8 cellular contexts compared by ENCODE assay signal in genomic region chr6:158910484-158911075, GRCh38.
DNase-seq lines count a peak whose midpoint lies in the region; ATAC-seq and TF ChIP-seq lines count a peak whose summit lies in the region.

No MANE protein-coding gene starts in this region.

- H3K79me1 ChIP-seq in mesendoderm (ENCODE audit: low read length), result no peaks in the 10 kb centered on the region

- H3K4me3 Mint-ChIP-seq in WTC11, result peak overlapping the region; percentile 38

- ATAC-seq in HG02678 (IDR thresholded peaks at IDR 0.05; ENCODE audit: unreplicated experiment) (peak; percentile 70), WTC11 (peak; percentile 93)

- no peak overlapping the region for H3K27ac ChIP-seq in mesendoderm (ENCODE audit: low read depth, low read length)
- H3K27ac ChIP-seq in colonic mucosa, result no peak overlapping the region
- no peak overlapping the region for H3K27ac ChIP-seq in A673 (ENCODE audit: low read depth, low read length, poor library complexity, severe bottlenecking)

- peak overlapping the region; percentile 6 for H3K56ac ChIP-seq in mesendoderm (ENCODE audit: low read length)

- in situ Hi-C loops in GM13977 (cut with MboI; ENCODE audit: low pct_unique_long_range_greater_than_20kb, low sequenced_read_pairs, unreplicated experiment), result no loop called here

- BruUV-seq in A673 (replicated peaks; lab: Mats Ljungman, UMichigan), result no TSS peak

- peak; percentile 67 for DNase-seq in GM13977 (ENCODE audit: low spot score)
- DNase-seq in WTC11 (ENCODE audit: low spot score), result peak; percentile 70
- peak; percentile 85 for DNase-seq in mesendoderm
- DNase-seq in mesenteric fat pad (ENCODE audit: low spot score), result no peak
- no peak for DNase-seq in KG1 (lab: John Stamatoyannopoulos, UW)
- no peak for DNase-seq in colonic mucosa
- no peak for DNase-seq in A673 (ENCODE audit: low spot score)

- TF ChIP-seq CTCF in GM13977 (IDR thresholded peaks at IDR 0.05; ENCODE audit: extremely low read depth, insufficient read depth, missing control alignments), result no peak
- no peak for TF ChIP-seq CTCF in WTC11 (IDR thresholded peaks at IDR 0.05)
- no peak for TF ChIP-seq CTCF in colonic mucosa (IDR thresholded peaks at IDR 0.05)
- no peak for TF ChIP-seq CTCF in A673 (conservative IDR thresholded peaks at IDR 0.05; ENCODE audit: low read depth, low read length)

- H3K4me3 ChIP-seq in mesendoderm (ENCODE audit: low read length), result no peak overlapping the region
- H3K4me3 ChIP-seq in colonic mucosa, result no peak overlapping the region
- H3K4me3 ChIP-seq in A673 (ENCODE audit: low read depth, low read length, poor library complexity, severe bottlenecking), result no peak overlapping the region

- peak overlapping the region; percentile 99 for H3K27ac Mint-ChIP-seq in WTC11

- H3K23ac ChIP-seq in mesendoderm (ENCODE audit: low read length), result no peak overlapping the region

- no peak overlapping the region for H3K18ac ChIP-seq in mesendoderm (ENCODE audit: low read length)

- H3K4me2 ChIP-seq in mesendoderm (ENCODE audit: low read length), result no peak overlapping the region

- no peak overlapping the region for H2BK15ac ChIP-seq in mesendoderm (replicated peaks; ENCODE audit: low read depth)

- H2BK120ac ChIP-seq in mesendoderm (ENCODE audit: low read depth, low read length), result peak overlapping the region; percentile 24

- H3K9me3 ChIP-seq in colonic mucosa (no peaks in the 10 kb centered on the region), A673 (ENCODE audit: low read depth, low read length, poor library complexity, severe bottlenecking) (peaks cover 8% of the 10 kb centered on the region)

- H4K8ac ChIP-seq in mesendoderm (ENCODE audit: low read depth, low read length), result no peak overlapping the region

- H2AK5ac ChIP-seq in mesendoderm (ENCODE audit: low read length), result no peak overlapping the region

- H3K27me3 Mint-ChIP-seq in WTC11 (ENCODE audit: low read depth), result no peaks in the 10 kb centered on the region; the same call in 1 of the 2 replicates

- H3K79me2 ChIP-seq in mesendoderm (ENCODE audit: control insufficient read depth, insufficient read depth, low read length), result no peaks in the 10 kb centered on the region

- H3K4ac ChIP-seq in mesendoderm (ENCODE audit: low read depth, low read length), result no peak overlapping the region

- no CpG with 5 or more reads among the region's 9 CpGs for WGBS in mesendoderm (ENCODE audit: extremely low coverage, insufficient coverage, low lambda C conversion rate)

- H2BK5ac ChIP-seq in mesendoderm (ENCODE audit: low read length), result no peak overlapping the region

- H3K36me3 Mint-ChIP-seq in WTC11, result peaks cover 15% of the 10 kb centered on the region

- CTCF ChIA-PET in WTC11 (lab: Charles Lee), result interaction anchor here (0.7 to 1.9 kb wide), 4 partner anchors 12 to 60 kb away, joined by 3 to 7 read pairs (median 4); no protein-coding TSS in a partner anchor
- CTCF ChIA-PET in A673 (lab: Charles Lee), result no interaction called here

- H3K36me3 ChIP-seq in mesendoderm (ENCODE audit: control insufficient read depth, insufficient read depth, low read length) (no peaks in the 10 kb centered on the region), colonic mucosa (no peaks in the 10 kb centered on the region), A673 (ENCODE audit: insufficient read depth, low read length, poor library complexity, severe bottlenecking) (no peaks in the 10 kb centered on the region)

- H3K4me1 ChIP-seq in mesendoderm (ENCODE audit: control insufficient read depth, low read depth, low read length) (no peaks in the 10 kb centered on the region), colonic mucosa (no peaks in the 10 kb centered on the region), A673 (ENCODE audit: insufficient read depth, low read length, poor library complexity, severe bottlenecking) (no peaks in the 10 kb centered on the region)

- H4K5ac ChIP-seq in mesendoderm (ENCODE audit: low read length), result no peak overlapping the region

- no peak overlapping the region for H3K9ac ChIP-seq in mesendoderm (ENCODE audit: low read length)
- H3K9ac ChIP-seq in colonic mucosa (ENCODE audit: low read depth in 2 of 2, low read length in 2 of 2), result no peak overlapping the region

- H3K27me3 ChIP-seq in mesendoderm (ENCODE audit: insufficient read depth, low read length, poor library complexity) (no peaks in the 10 kb centered on the region), colonic mucosa (no peaks in the 10 kb centered on the region), A673 (replicated peaks; ENCODE audit: insufficient read depth, low read depth, low read length, poor library complexity) (no peaks in the 10 kb centered on the region)

- H3K4me1 Mint-ChIP-seq in WTC11, result peaks cover 58% of the 10 kb centered on the region

- intact Hi-C loops in colonic mucosa (cut with DNase I) (no loop called here), A673 (cut with micrococcal nuclease; ENCODE audit: unreplicated experiment) (no loop called here)

- POLR2A ChIA-PET in WTC11 (lab: Charles Lee) (interaction anchor here (0.5 to 2.3 kb wide), 6 partner anchors 23 to 139 kb away, joined by 3 to 12 read pairs (median 3); no protein-coding TSS in a partner anchor), A673 (lab: Charles Lee; ENCODE audit: low non-redundant PET) (no interaction called here)

- H3K9me3 Mint-ChIP-seq in WTC11, result peaks cover 21% of the 10 kb centered on the region

TF ChIP-seq in WTC11, 78 proteins besides CTCF, POLR2A, EP300 and RAD21:
- TF ChIP-seq TEAD1 (CRISPR knock-in tag; IDR thresholded peaks at IDR 0.05), result peak; percentile 57; the same call in 1 of the 2 replicates
- 0 out of 2 replicates have a peak, but pooled peaks have one; percentile 32 for TF ChIP-seq MAX (CRISPR knock-in tag; IDR thresholded peaks at IDR 0.05)
- TF ChIP-seq FOXK1 (CRISPR knock-in tag; IDR thresholded peaks at IDR 0.05), result peak; percentile 58; the same call in 1 of the 2 replicates
- no peak for TF ChIP-seq USF1 (CRISPR knock-in tag; IDR thresholded peaks at IDR 0.05)

Comparison
In these comparisons a context has a peak if more than half of its experiments do, and no peak if none do; other contexts are left out.
1. DNase-seq: peak in GM13977 (single experiment), WTC11 (single experiment) and mesendoderm (single experiment); none in mesenteric fat pad (single experiment), KG1 (single experiment), colonic mucosa (single experiment) and A673 (single experiment).